8 cellular contexts compared by ENCODE assay signal in the genomic region with DNA sequence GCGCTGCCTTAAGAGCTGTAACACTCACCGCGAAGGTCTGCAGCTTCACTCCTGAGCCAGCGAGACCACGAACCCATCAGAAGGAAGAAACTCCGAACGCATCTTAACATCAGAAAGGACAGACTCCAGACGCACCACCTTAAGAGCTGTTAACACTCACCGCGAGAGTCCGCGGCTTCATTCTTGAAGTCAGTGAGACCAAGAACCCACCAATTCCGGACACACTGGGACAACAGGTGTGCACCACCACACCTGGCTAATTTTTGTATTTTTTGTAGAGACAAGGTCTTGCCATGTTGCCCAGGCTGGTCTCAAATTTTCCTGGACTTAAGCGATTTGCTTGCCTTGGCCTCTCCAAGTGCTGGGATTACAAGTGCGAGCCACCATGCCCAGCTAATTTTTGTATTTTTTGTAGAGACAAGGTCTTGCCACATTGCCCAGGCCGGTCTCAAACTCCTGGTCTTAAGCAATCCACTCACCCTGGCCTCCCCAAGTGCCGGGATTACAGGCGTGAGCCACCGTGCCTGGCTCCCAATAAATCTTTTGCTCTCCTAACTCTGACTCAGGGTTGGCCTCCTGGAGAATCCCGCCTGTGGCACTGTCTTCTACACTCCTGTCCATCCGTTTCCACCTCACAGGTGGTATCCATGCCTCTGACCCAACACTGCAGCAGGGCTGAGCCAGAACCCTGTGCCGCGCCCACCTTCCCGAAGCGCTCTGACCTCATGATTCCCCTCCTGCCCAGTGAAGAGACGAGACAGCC. TPM values are rescaled to one million over a fixed set of nuclear protein-coding genes. Genes with fewer than 3 reads are reported as not detected.
DNase-seq lines count a peak whose midpoint lies in the region; ATAC-seq and TF ChIP-seq lines count a peak whose summit lies in the region.
"Not testable (repeated sequence)": the region's sequence is repeated elsewhere in the genome, so short reads cannot be mapped to it uniquely, and the experiment has no call there.

No MANE protein-coding gene starts in this region.

- H3K4me2 ChIP-seq in BLaER1: 0 out of 2 replicates have a peak overlapping the region, but pooled peaks have one; percentile 22
- H3K4me2 ChIP-seq in H9 (ENCODE audit: insufficient read depth, insufficient read length, low read length): not testable (repeated sequence)

- H4K5ac ChIP-seq in H9 (ENCODE audit: insufficient read length, low read depth, low read length): not testable (repeated sequence)

- not testable (repeated sequence) for H4K8ac ChIP-seq in H9 (replicated peaks; ENCODE audit: insufficient read length, low read depth, low read length)

- H2BK120ac ChIP-seq in H9 (ENCODE audit: low read depth, low read length, poor library complexity, severe bottlenecking): not testable (repeated sequence)

- H2BK20ac ChIP-seq in H9 (ENCODE audit: low read depth, low read length, poor library complexity, severe bottlenecking): not testable (repeated sequence)

- not testable (repeated sequence) for H3K27ac Mint-ChIP-seq in H9; osteocyte (ENCODE audit: unreplicated experiment)
- peak overlapping the region; percentile 83 for H3K27ac Mint-ChIP-seq in activated CD4-positive, alpha-beta T cell treated with anti-CD3 and anti-CD28 coated beads for 36 hours
- H3K27ac Mint-ChIP-seq in activated naive CD4-positive, alpha-beta T cell treated with anti-CD3 and anti-CD28 coated beads, Interleukin-2, amount 50 U/mL, for 24 hours: peak overlapping the region; percentile 51

- not testable (repeated sequence) for H4K91ac ChIP-seq in H9 (ENCODE audit: insufficient read length, low read depth, low read length)

- in situ Hi-C loops in transverse colon (cut with MboI; ENCODE audit: low pct_ligation_motif_present in 1 of 4, low pct_unique_long_range_greater_than_20kb in 1 of 4, low sequenced_read_pairs in 3 of 4): loop anchor here in 3 of 4 donors (10.0 kb wide), 2 partner anchors 501 to 511 kb away; no protein-coding TSS in a partner anchor

- not testable (repeated sequence) for H3K18ac ChIP-seq in H9 (ENCODE audit: insufficient read length, low read depth, low read length)

- not testable (repeated sequence) for H2BK15ac ChIP-seq in H9 (ENCODE audit: low read depth, low read length)

- not testable (repeated sequence) for H3T11ph ChIP-seq in H9 (ENCODE audit: low read length)

- not testable (repeated sequence) for H3K14ac ChIP-seq in H9 (ENCODE audit: insufficient read depth, low read length)

- not testable (repeated sequence) for H2AK5ac ChIP-seq in H9 (ENCODE audit: insufficient read length, low read length)

- not testable (repeated sequence) for H3K4me3 ChIP-seq in BLaER1, dorsolateral prefrontal cortex, lung, transverse colon

- not testable (repeated sequence) for H3K27me3 ChIP-seq in BLaER1; H9 (ENCODE audit: insufficient read depth, low read length); dorsolateral prefrontal cortex; lung (ENCODE audit: control insufficient read depth, insufficient read depth); transverse colon

- not testable (repeated sequence) for H3K9me3 Mint-ChIP-seq in H9; activated CD4-positive, alpha-beta T cell treated with anti-CD3 and anti-CD28 coated beads for 36 hours (ENCODE audit: low read depth); activated naive CD4-positive, alpha-beta T cell treated with anti-CD3 and anti-CD28 coated beads, Interleukin-2, amount 50 U/mL, for 24 hours; osteocyte (ENCODE audit: unreplicated experiment)

- not testable (repeated sequence) for H2BK5ac ChIP-seq in H9 (ENCODE audit: insufficient read length, low read length)

- not testable (repeated sequence) for ATAC-seq in activated CD4-positive, alpha-beta T cell treated with anti-CD3 and anti-CD28 coated beads for 36 hours; lung (ENCODE audit: insufficient read depth, low FRiP score)

- peaks cover 9 to 14% of the 10 kb centered on the region in 2 experiments for H3K4me1 Mint-ChIP-seq in H9
- peaks cover 44% of the 10 kb centered on the region for H3K4me1 Mint-ChIP-seq in activated CD4-positive, alpha-beta T cell treated with anti-CD3 and anti-CD28 coated beads for 36 hours
- peaks cover 39% of the 10 kb centered on the region for H3K4me1 Mint-ChIP-seq in activated naive CD4-positive, alpha-beta T cell treated with anti-CD3 and anti-CD28 coated beads, Interleukin-2, amount 50 U/mL, for 24 hours
- not testable (repeated sequence) for H3K4me1 Mint-ChIP-seq in osteocyte (ENCODE audit: unreplicated experiment)

- POLR2A ChIA-PET in activated CD4-positive, alpha-beta T cell treated with anti-CD3 and anti-CD28 coated beads for 36 hours (lab: Charles Lee): interaction anchor here (0.9 kb wide), 1 partner anchor 181 kb away, joined by 3 read pairs; no protein-coding TSS in a partner anchor

- not testable (repeated sequence) for H3K23ac ChIP-seq in H9 (ENCODE audit: insufficient read length, low read depth, low read length)

- H3K4ac ChIP-seq in H9 (ENCODE audit: low read depth, low read length): not testable (repeated sequence)

- DNase-seq in H9 (peak; percentile 20), dorsolateral prefrontal cortex (peak in 2 of 10 donors; percentile 7 to 34), lung (ENCODE audit: low spot score) (peak; percentile 25), osteocyte (ENCODE audit: extremely low spot score, unreplicated experiment) (peak; percentile 73)
- peak; percentile 6 for DNase-seq in activated CD4-positive, alpha-beta T cell treated with anti-CD3 and anti-CD28 coated beads for 36 hours
- DNase-seq in transverse colon: not testable (repeated sequence)

- H3K27me3 Mint-ChIP-seq in H9 (ENCODE audit: low read depth): peaks cover 22% of the 10 kb centered on the region
- not testable (repeated sequence) for H3K27me3 Mint-ChIP-seq in activated CD4-positive, alpha-beta T cell treated with anti-CD3 and anti-CD28 coated beads for 36 hours; activated naive CD4-positive, alpha-beta T cell treated with anti-CD3 and anti-CD28 coated beads, Interleukin-2, amount 50 U/mL, for 24 hours; osteocyte (ENCODE audit: unreplicated experiment)

- not testable (repeated sequence) for H3K4me3 Mint-ChIP-seq in H9; osteocyte (ENCODE audit: unreplicated experiment)
- H3K4me3 Mint-ChIP-seq in activated CD4-positive, alpha-beta T cell treated with anti-CD3 and anti-CD28 coated beads for 36 hours: peak overlapping the region; percentile 43
- peak overlapping the region; percentile 31 for H3K4me3 Mint-ChIP-seq in activated naive CD4-positive, alpha-beta T cell treated with anti-CD3 and anti-CD28 coated beads, Interleukin-2, amount 50 U/mL, for 24 hours

- not testable (repeated sequence) for H3K79me1 ChIP-seq in H9 (ENCODE audit: insufficient read depth, low read depth, low read length, poor library complexity, severe bottlenecking)

- not testable (repeated sequence) for H3K56ac ChIP-seq in H9 (ENCODE audit: insufficient read length, low read depth, low read length)

- H4K20me1 ChIP-seq in BLaER1; H9 (ENCODE audit: control insufficient read depth, insufficient read depth, insufficient read length): not testable (repeated sequence)

- not testable (repeated sequence) for H3K9me3 ChIP-seq in BLaER1; H9 (ENCODE audit: control insufficient read depth, low read depth, low read length); lung (ENCODE audit: control insufficient read depth in 2 of 2, insufficient read depth in 1 of 2, low read length in 1 of 2); transverse colon

- not testable (repeated sequence) for H2BK12ac ChIP-seq in H9 (ENCODE audit: insufficient read length, low read depth, low read length)

- H3K4me1 ChIP-seq in BLaER1 (peaks cover 69% of the 10 kb centered on the region), transverse colon (peaks cover 7 to 22% (median 12%) of the 10 kb centered on the region in 4 donors)
- H3K4me1 ChIP-seq in H9 (ENCODE audit: insufficient read depth, low read length); lung (ENCODE audit: control insufficient read depth in 2 of 2, insufficient read depth in 2 of 2, low read length in 2 of 2): not testable (repeated sequence)

- CTCF ChIA-PET in activated CD4-positive, alpha-beta T cell treated with anti-CD3 and anti-CD28 coated beads for 36 hours (lab: Charles Lee): interaction anchor here (0.6 to 2.4 kb wide), 36 partner anchors 9 to 1866 kb away, joined by 3 to 15 read pairs (median 4); a partner anchor contains a TSS

- H3K79me2 ChIP-seq in H9 (ENCODE audit: insufficient read depth, low read length): not testable (repeated sequence)

- H2AFZ ChIP-seq in H9 (ENCODE audit: low read length): not testable (repeated sequence)

- TF ChIP-seq POLR2A in transverse colon (IDR thresholded peaks at IDR 0.05): not testable (repeated sequence)

- intact Hi-C loops in activated CD4-positive, alpha-beta T cell treated with anti-CD3 and anti-CD28 coated beads for 36 hours (cut with DNase I, micrococcal nuclease): loop anchor here (2.0 to 10.0 kb wide), 8 partner anchors 181 to 721 kb away; a partner anchor contains a TSS
- intact Hi-C loops in dorsolateral prefrontal cortex (cut with DNase I) (loop anchor here (2.0 to 10.0 kb wide), 5 partner anchors 159 to 503 kb away; no protein-coding TSS in a partner anchor), transverse colon (cut with DNase I; ENCODE audit: low total_unique reads) (loop anchor here (2.0 kb wide), 1 partner anchor 299 kb away; no protein-coding TSS in a partner anchor)

- H3K27ac ChIP-seq in BLaER1; H9 (ENCODE audit: insufficient read length, low read depth, low read length); lung (ENCODE audit: low read depth in 1 of 2, low read length in 1 of 2): not testable (repeated sequence)
- peak overlapping the region in 37 of 59 donors; percentile 9 to 85 (median 61) for H3K27ac ChIP-seq in dorsolateral prefrontal cortex
- H3K27ac ChIP-seq in transverse colon: peak overlapping the region in 3 of 4 donors; percentile 45 to 59 (median 52)

- not testable (repeated sequence) for H3K36me3 Mint-ChIP-seq in H9 (ENCODE audit: insufficient read depth in 1 of 3, low read depth in 3 of 3); activated CD4-positive, alpha-beta T cell treated with anti-CD3 and anti-CD28 coated beads for 36 hours (ENCODE audit: low read depth); activated naive CD4-positive, alpha-beta T cell treated with anti-CD3 and anti-CD28 coated beads, Interleukin-2, amount 50 U/mL, for 24 hours; osteocyte (ENCODE audit: unreplicated experiment)

- not testable (repeated sequence) for TF ChIP-seq EP300 in transverse colon (IDR thresholded peaks at IDR 0.05; ENCODE audit: low read depth)

- TF ChIP-seq CTCF in H9 (conservative IDR thresholded peaks at IDR 0.05); dorsolateral prefrontal cortex (IDR thresholded peaks at IDR 0.05 in 54 of 56, conservative IDR thresholded peaks at IDR 0.05 in 2 of 56; ENCODE audit: low read depth in 1 of 56, partially characterized antibody in 56 of 56); lung (IDR thresholded peaks at IDR 0.05; ENCODE audit: control extremely low read depth, extremely low read depth); osteocyte (IDR thresholded peaks at IDR 0.05); transverse colon (IDR thresholded peaks at IDR 0.05): not testable (repeated sequence)

- no CpG with 5 or more reads among the region's 26 CpGs for WGBS in H9 (ENCODE audit: extremely low coverage, insufficient read length, low lambda C conversion rate)
- WGBS in lung, 2 donors: 89 to 92% methylated on average over 26 of the region's 26 CpGs
- 85 to 90% methylated on average over 5 to 26 of the region's 26 CpGs for WGBS in transverse colon (ENCODE audit: low coverage in 1 of 2), 2 donors

- H3K9ac ChIP-seq in BLaER1; H9 (ENCODE audit: extremely low read depth, insufficient read length, low read length): not testable (repeated sequence)

- not testable (repeated sequence) for H3K23me2 ChIP-seq in H9 (ENCODE audit: insufficient read length, low read depth, low read length, poor library complexity, severe bottlenecking)

- H3K36me3 ChIP-seq in BLaER1; lung (ENCODE audit: control insufficient read depth in 2 of 2, insufficient read depth in 2 of 2, low read length in 2 of 2); transverse colon: not testable (repeated sequence)

RNA-seq across cellular contexts. Expression of a gene that starts 46.0 kb away (rescaled TPM):
- total RNA-seq in H9 (2021) (60.9 and 61.9 TPM in 2 replicates), dorsolateral prefrontal cortex (10 to 100 TPM; 14.6 to 57.5 (median 26.2) TPM), lung (10 to 100 TPM; 48.1 to 76.6 TPM), osteocyte (29.5 and 34.8 TPM in 2 replicates), transverse colon (10 to 100 TPM; 48.6 to 97.9 (median 75.1) TPM)
- total RNA-seq in activated CD4-positive, alpha-beta T cell treated with anti-CD3 and anti-CD28 coated beads for 36 hours: 100 to 1,000 TPM; 136 to 194 TPM
- polyA plus RNA-seq in lung: 10 to 100 TPM; 16.2 to 36.1 TPM
